In genomic region chr19:41218249-41218614, GRCh38 we compare ENCODE assay signal across 10 cellular contexts. TPM values are rescaled to one million over a fixed set of nuclear protein-coding genes. Genes with fewer than 3 reads are reported as not detected.
A peak's percentile ranks its signal among the peaks of the same experiment; 100 is the strongest.
DNase-seq lines count a peak whose midpoint lies in the region; ATAC-seq, FAIRE-seq and TF ChIP-seq lines count a peak whose summit lies in the region.
"Had no signal": no experiment of that assay in that cellular context is flagged by ENCODE, and none has a peak within 500 bp of the region (broad histone marks: within the 10 kb centered on the region; RNA-seq: fewer than 3 reads in every experiment).

No MANE protein-coding gene starts in this region.

- H3K27ac ChIP-seq in angular gyrus (ENCODE audit: low read depth, low read length) (peak overlapping the region; percentile 40), gastroesophageal sphincter (peak overlapping the region; percentile 86 to 99 (median 93)), prostate gland (peak overlapping the region; percentile 88 to 91), pancreas (no peak overlapping the region)

- H3K27ac Mint-ChIP-seq in Caco-2 (ENCODE audit: unreplicated experiment): peak overlapping the region; percentile 30
- no peak overlapping the region for H3K27ac Mint-ChIP-seq in stimulated activated memory B cell treated with anti-CD40 and anti-IgM and Interleukin-4, amounts not matched to agents 10 μg/mL and 1 μg/mL and 100 μg/mL, for 72 hours
- H3K27ac Mint-ChIP-seq: natural killer cell treated with Interleukin-12 subunit alpha and Interleukin-12 subunit beta and Interleukin-15 and Interleukin-18, amount 100 ng/mL, for 72 hours; T-cell had no signal

- H3K27me3 Mint-ChIP-seq in Caco-2 (ENCODE audit: insufficient read depth, unreplicated experiment): no peaks in the 10 kb centered on the region
- peaks cover 82% of the 10 kb centered on the region for H3K27me3 Mint-ChIP-seq in stimulated activated memory B cell treated with anti-CD40 and anti-IgM and Interleukin-4, amounts not matched to agents 10 μg/mL and 1 μg/mL and 100 μg/mL, for 72 hours

- CTCF ChIA-PET in Caco-2 (lab: Charles Lee): interaction anchor here (0.6 kb wide), 1 partner anchor 14 kb away, joined by 5 read pairs; no protein-coding TSS in a partner anchor

- WGBS in gastroesophageal sphincter (ENCODE audit: low coverage in 1 of 2), 2 donors: 80 to 82% methylated on average over 1 to 2 of the region's 7 CpGs
- WGBS in prostate gland: 52% methylated on average over 7 of the region's 7 CpGs
- WGBS in pancreas, 2 donors: 58 to 66% methylated on average over 7 of the region's 7 CpGs

- H3K4me3 Mint-ChIP-seq in Caco-2 (ENCODE audit: unreplicated experiment): peak overlapping the region; percentile 49
- no peak overlapping the region for H3K4me3 Mint-ChIP-seq in stimulated activated memory B cell treated with anti-CD40 and anti-IgM and Interleukin-4, amounts not matched to agents 10 μg/mL and 1 μg/mL and 100 μg/mL, for 72 hours
- H3K4me3 Mint-ChIP-seq: natural killer cell treated with Interleukin-12 subunit alpha and Interleukin-12 subunit beta and Interleukin-15 and Interleukin-18, amount 100 ng/mL, for 72 hours; T-cell had no signal

- TF ChIP-seq POLR2A in gastroesophageal sphincter (IDR thresholded peaks at IDR 0.05): no peak
- TF ChIP-seq POLR2A in prostate gland (IDR thresholded peaks at IDR 0.05): no peak

- POLR2A ChIA-PET in Caco-2 (lab: Charles Lee): interaction anchor here (0.7 kb wide), 1 partner anchor 41 kb away, joined by 3 read pairs; no protein-coding TSS in a partner anchor

- intact Hi-C loops in Caco-2 (cut with micrococcal nuclease; ENCODE audit: unreplicated experiment) (no loop called here), prostate gland (cut with DNase I) (loop anchor here (5.0 kb wide), 1 partner anchor 89 kb away; no protein-coding TSS in a partner anchor), pancreas (cut with DNase I) (loop anchor here in 1 of 3 donors (5.0 kb wide), 1 partner anchor 39 kb away; no protein-coding TSS in a partner anchor)

- H3K9me3 ChIP-seq in Caco-2 (no peaks in the 10 kb centered on the region), gastroesophageal sphincter (no peaks in the 10 kb centered on the region), prostate gland (no peaks in the 10 kb centered on the region), pancreas (no peaks in the 10 kb centered on the region)

- H3K4me3 ChIP-seq in Caco-2 (ENCODE audit: low read depth, low read length): no peak overlapping the region
- H3K4me3 ChIP-seq in gastroesophageal sphincter: peak overlapping the region; percentile 57 to 68
- H3K4me3 ChIP-seq in prostate gland: peak overlapping the region; percentile 44 to 52
- no peak overlapping the region for H3K4me3 ChIP-seq in pancreas

- H3K36me3 ChIP-seq in Caco-2 (ENCODE audit: control insufficient read depth, insufficient read depth, low read length) (no peaks in the 10 kb centered on the region), gastroesophageal sphincter (peaks cover 0 to 24% of the 10 kb centered on the region in 2 donors), prostate gland (no peaks in the 10 kb centered on the region), pancreas (no peaks in the 10 kb centered on the region)

- no peak for FAIRE-seq in pancreas (lab: Jason Lieb, UNC)

- peaks cover 29% of the 10 kb centered on the region for H3K4me1 Mint-ChIP-seq in Caco-2 (ENCODE audit: low read depth, unreplicated experiment)
- H3K4me1 Mint-ChIP-seq in stimulated activated memory B cell treated with anti-CD40 and anti-IgM and Interleukin-4, amounts not matched to agents 10 μg/mL and 1 μg/mL and 100 μg/mL, for 72 hours: peaks cover 9% of the 10 kb centered on the region

- TF ChIP-seq EP300 in gastroesophageal sphincter (IDR thresholded peaks at IDR 0.05): no peak

- H3K4me1 ChIP-seq in Caco-2: peaks cover 5% of the 10 kb centered on the region; the same call in 1 of the 2 replicates
- H3K4me1 ChIP-seq in gastroesophageal sphincter: peaks cover 0 to 43% (median 6%) of the 10 kb centered on the region in 3 donors
- no peaks in the 10 kb centered on the region for H3K4me1 ChIP-seq in prostate gland (replicated peaks)
- no peaks in the 10 kb centered on the region for H3K4me1 ChIP-seq in pancreas

- no peaks in the 10 kb centered on the region for H3K36me3 Mint-ChIP-seq in Caco-2 (ENCODE audit: insufficient read depth, unreplicated experiment)
- no peaks in the 10 kb centered on the region for H3K36me3 Mint-ChIP-seq in stimulated activated memory B cell treated with anti-CD40 and anti-IgM and Interleukin-4, amounts not matched to agents 10 μg/mL and 1 μg/mL and 100 μg/mL, for 72 hours
- H3K36me3 Mint-ChIP-seq: natural killer cell treated with Interleukin-12 subunit alpha and Interleukin-12 subunit beta and Interleukin-15 and Interleukin-18, amount 100 ng/mL, for 72 hours; T-cell had no signal

- H3K9me3 Mint-ChIP-seq in Caco-2 (ENCODE audit: unreplicated experiment): no peaks in the 10 kb centered on the region
- H3K9me3 Mint-ChIP-seq in stimulated activated memory B cell treated with anti-CD40 and anti-IgM and Interleukin-4, amounts not matched to agents 10 μg/mL and 1 μg/mL and 100 μg/mL, for 72 hours: no peaks in the 10 kb centered on the region
- H3K9me3 Mint-ChIP-seq: natural killer cell treated with Interleukin-12 subunit alpha and Interleukin-12 subunit beta and Interleukin-15 and Interleukin-18, amount 100 ng/mL, for 72 hours; T-cell had no signal

- no peak for ATAC-seq in gastroesophageal sphincter
- no peak for ATAC-seq in stimulated activated memory B cell treated with anti-CD40 and anti-IgM and Interleukin-4, amounts not matched to agents 10 μg/mL and 1 μg/mL and 100 μg/mL, for 72 hours
- ATAC-seq in pancreas: no peak
- ATAC-seq: natural killer cell treated with Interleukin-12 subunit alpha and Interleukin-12 subunit beta and Interleukin-15 and Interleukin-18, amount 100 ng/mL, for 72 hours had no signal

- H3K27me3 ChIP-seq in Caco-2 (replicated peaks; ENCODE audit: control insufficient read depth, insufficient read depth, low read length) (no peaks in the 10 kb centered on the region), gastroesophageal sphincter (no peaks in the 10 kb centered on the region), prostate gland (replicated peaks; ENCODE audit: insufficient read depth) (no peaks in the 10 kb centered on the region), pancreas (no peaks in the 10 kb centered on the region)

- no TSS peak for BruUV-seq in Caco-2 (replicated peaks; lab: Mats Ljungman, UMichigan)

- TF ChIP-seq CTCF in Caco-2 (IDR thresholded peaks at IDR 0.05; ENCODE audit: insufficient read depth in 1 of 2, low read depth in 1 of 2, low read length in 1 of 2, severe bottlenecking in 1 of 2, unreplicated experiment in 1 of 2) (no peak), gastroesophageal sphincter (IDR thresholded peaks at IDR 0.05) (no peak), prostate gland (IDR thresholded peaks at IDR 0.05) (no peak), pancreas (IDR thresholded peaks at IDR 0.05) (no peak)

- DNase-seq in Caco-2 (no peak), prostate gland (ENCODE audit: low spot score) (no peak), NCI-H1105 treated with DMSO at 0.1 percent for 48 hours (lab: John Stamatoyannopoulos, UW) (no peak), iPS-NIHi11 (ENCODE audit: low spot score) (no peak), pancreas (no peak)
- DNase-seq: T-cell had no signal

RNA-seq across cellular contexts. Expression of gene AXL, which starts 0.8 kb away (rescaled TPM):
- 1.2 and 1.6 TPM in 2 replicates for total RNA-seq in Caco-2 (2022)
- total RNA-seq in gastroesophageal sphincter: 100 to 1,000 TPM; 129 to 232 (median 166) TPM
- total RNA-seq in prostate gland: 100 to 1,000 TPM in 1 of 2 donors, 10 to 100 TPM in 1; 26.1 to 168 TPM
- 10 to 100 TPM in 1 of 6 donors, 1 to 10 TPM in 5; 1.2 to 16.6 (median 5.2) TPM for total RNA-seq in pancreas
- 1 to 10 TPM; 2.4 to 2.8 TPM for polyA plus RNA-seq in pancreas
- total RNA-seq: natural killer cell treated with Interleukin-12 subunit alpha and Interleukin-12 subunit beta and Interleukin-15 and Interleukin-18, amount 100 ng/mL, for 72 hours had no signal

RNA-seq across cellular contexts. Expression of gene CYP2S1, which starts 25.2 kb away (rescaled TPM):
- total RNA-seq in Caco-2 (2022) (56.0 and 63.0 TPM in 2 replicates), gastroesophageal sphincter (1 to 10 TPM in 3 of 4 donors, not detected in 1; 1.1 to 2.1 (median 1.2) TPM), prostate gland (1 to 10 TPM; 1.1 to 4.2 TPM), pancreas (1 to 10 TPM in 3 of 6 donors, under 1 TPM in 3; 0.09 to 2.6 (median 0.86) TPM)
- under 1 TPM; 0.23 to 0.30 TPM for polyA plus RNA-seq in pancreas
- total RNA-seq: natural killer cell treated with Interleukin-12 subunit alpha and Interleukin-12 subunit beta and Interleukin-15 and Interleukin-18, amount 100 ng/mL, for 72 hours had no signal

RNA-seq across cellular contexts. Expression of gene HNRNPUL1, which starts 45.9 kb away (rescaled TPM):
- total RNA-seq in Caco-2 (2022) (322 and 324 TPM in 2 replicates), gastroesophageal sphincter (100 to 1,000 TPM; 142 to 204 (median 160) TPM), prostate gland (100 to 1,000 TPM; 133 to 183 TPM), pancreas (100 to 1,000 TPM in 1 of 6 donors, 10 to 100 TPM in 5; 74.0 to 101 (median 83.8) TPM)
- polyA plus RNA-seq in pancreas: 10 to 100 TPM; 49.2 to 63.1 TPM

Comparison
In these comparisons a context has a peak if more than half of its experiments do, and no peak if none do; other contexts are left out.
1. H3K4me3 ChIP-seq: peak in gastroesophageal sphincter (2 of 2) and prostate gland (2 of 2); none in Caco-2 (single experiment) and pancreas (0 of 4).
2. H3K27ac ChIP-seq: peak in angular gyrus (single experiment), gastroesophageal sphincter (4 of 4) and prostate gland (2 of 2); none in pancreas (0 of 4).
3. RNA of gene CYP2S1, which starts 25.2 kb away (total RNA-seq): 56.0 to 63.0 TPM in Caco-2; 1.1 to 4.2 TPM in prostate gland, 1.1 to 2.1 TPM in gastroesophageal sphincter and 0.09 to 2.6 TPM in pancreas; every median in the first group is over 10 times any median in the second.